ENCODE assay signal across 16 cellular contexts in the genomic region with DNA sequence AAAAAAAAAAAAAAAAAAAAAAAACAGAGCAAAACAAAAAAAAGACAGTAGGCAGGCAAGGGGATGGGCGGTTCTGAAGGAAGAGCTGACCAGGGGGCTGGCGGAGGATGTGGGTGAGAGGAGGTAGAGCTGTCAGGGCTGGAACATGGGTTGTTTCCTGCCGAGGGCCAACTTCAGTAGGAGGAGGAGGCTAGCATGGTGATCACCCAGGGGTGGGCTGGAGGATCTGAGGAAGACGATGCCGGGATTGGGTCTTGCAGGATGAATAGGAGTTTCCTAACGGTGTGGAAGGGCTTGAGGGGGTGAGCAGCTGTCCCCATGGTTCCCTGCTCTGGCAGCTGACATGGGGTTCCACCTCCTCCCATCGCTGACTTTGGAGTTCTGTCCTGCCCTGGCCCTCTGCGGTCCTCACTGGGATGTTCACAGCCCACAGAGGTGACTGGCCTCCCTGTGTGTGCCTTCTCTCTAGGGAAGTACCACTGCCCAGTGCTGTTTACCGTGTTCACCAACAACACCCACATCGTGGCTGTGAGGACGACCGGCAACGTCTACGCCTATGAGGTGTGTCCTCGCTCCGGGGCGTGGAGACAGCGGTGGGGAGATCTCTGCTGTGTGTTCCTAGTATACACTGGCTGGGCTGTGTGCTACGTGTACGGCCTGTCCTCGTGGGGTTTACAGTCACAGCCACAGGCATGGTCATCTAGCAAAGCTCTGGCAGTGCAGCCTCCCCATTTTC. TPM values are rescaled to one million over a fixed set of nuclear protein-coding genes. Genes with fewer than 3 reads are reported as not detected.
DNase-seq lines count a peak whose midpoint lies in the region; ATAC-seq, FAIRE-seq and TF ChIP-seq lines count a peak whose summit lies in the region.
"Had no signal": no experiment of that assay in that cellular context is flagged by ENCODE, and none has a peak within 500 bp of the region (broad histone marks: within the 10 kb centered on the region; RNA-seq: fewer than 3 reads in every experiment).

No MANE protein-coding gene starts in this region.

- peak overlapping the region in 1 of 2 experiments; percentile 37; a peak in 2 of 4 replicates for H3K9ac ChIP-seq in K562 (ENCODE audit: insufficient read depth in 1 of 2, low read depth in 2 of 2, low read length in 2 of 2)
- no peak overlapping the region for H3K9ac ChIP-seq in mesenchymal stem cell (ENCODE audit: low read length)

- intact Hi-C loops in Right ventricle myocardium superior (cut with DNase I) (no loop called here), left ventricle myocardium superior (cut with micrococcal nuclease) (no loop called here), K562 (cut with micrococcal nuclease) (no loop called here), spleen (cut with DNase I; ENCODE audit: low total_unique reads) (no loop called here)

- H3K9me2 ChIP-seq in GM23338 (ENCODE audit: insufficient read depth): no peaks in the 10 kb centered on the region

- H3K23ac ChIP-seq in mesenchymal stem cell (ENCODE audit: low read length in 2 of 2): no peak overlapping the region

- no peaks in the 10 kb centered on the region for H3F3A ChIP-seq in GM23338 (replicated peaks; ENCODE audit: low read depth)

- H2AK5ac ChIP-seq in mesenchymal stem cell (ENCODE audit: low read length, severe bottlenecking): no peak overlapping the region

- no peak overlapping the region for H2BK12ac ChIP-seq in mesenchymal stem cell (ENCODE audit: low read length in 2 of 2)

- H4K20me1 ChIP-seq in K562 (replicated peaks; ENCODE audit: control insufficient read depth, insufficient read depth, low read length) (peaks cover 16% of the 10 kb centered on the region), GM23338 (replicated peaks; ENCODE audit: insufficient read depth) (no peaks in the 10 kb centered on the region; the same call in 1 of the 2 replicates)

- H3K79me1 ChIP-seq in mesenchymal stem cell (replicated peaks; ENCODE audit: low read length, poor library complexity, severe bottlenecking): peaks cover 2% of the 10 kb centered on the region

- no peak overlapping the region for H3K4ac ChIP-seq in mesenchymal stem cell (ENCODE audit: low read depth in 1 of 2, low read length in 2 of 2)

- TF ChIP-seq EP300 in K562 (IDR thresholded peaks at IDR 0.05; ENCODE audit: low read length): no peak

- H3K4me1 ChIP-seq in K562 (replicated peaks in 1 of 2; ENCODE audit: control insufficient read depth in 2 of 2, insufficient read depth in 2 of 2, low read length in 2 of 2) (peaks cover 0 to 36% of the 10 kb centered on the region in 2 experiments; a peak in 2 of 5 replicates), GM23338 (ENCODE audit: insufficient read depth) (no peaks in the 10 kb centered on the region), spleen (no peaks in the 10 kb centered on the region), mesenchymal stem cell (ENCODE audit: control insufficient read depth, insufficient read depth, low read depth, low read length) (peaks cover 22% of the 10 kb centered on the region)

- FAIRE-seq in K562 (lab: Jason Lieb, UNC): no peak
- FAIRE-seq: H54, HepG2 had no signal

- POLR2A ChIA-PET in K562 (lab: Yijun Ruan, JAX): interaction anchor here (0.6 to 6.7 kb wide), 6 partner anchors 10 to 48 kb away, joined by 3 to 52 read pairs (median 19); no protein-coding TSS in a partner anchor

- no TSS peak for BruUV-seq in K562 (replicated peaks; lab: Mats Ljungman, UMichigan)

- H3K9me3 ChIP-seq in K562 (replicated peaks; ENCODE audit: control insufficient read depth, insufficient read depth, low read depth, low read length) (no peaks in the 10 kb centered on the region), spleen (no peaks in the 10 kb centered on the region), mesenchymal stem cell (ENCODE audit: control insufficient read depth, low read length) (no peaks in the 10 kb centered on the region)

- TF ChIP-seq POLR2A in K562 (conservative IDR thresholded peaks at IDR 0.05) (0 out of 2 replicates have a peak, but pooled peaks have one; percentile 45), spleen (IDR thresholded peaks at IDR 0.05) (no peak)

- peak overlapping the region; percentile 57 to 83 for H3K27ac Mint-ChIP-seq in natural killer cell treated with Interleukin-12 subunit alpha and Interleukin-12 subunit beta and Interleukin-15 and Interleukin-18, amount 100 ng/mL, for 72 hours
- H3K27ac Mint-ChIP-seq in GM23338: no peak overlapping the region
- H3K27ac Mint-ChIP-seq: B cell had no signal

- H3K4me3 ChIP-seq in K562 (no peak overlapping the region), GM23338 (no peak overlapping the region), spleen (no peak overlapping the region), mesenchymal stem cell (ENCODE audit: insufficient read depth in 1 of 2, low read depth in 1 of 2, low read length in 2 of 2) (no peak overlapping the region)
- H3K4me3 ChIP-seq: PC-9 had no signal

- no peak overlapping the region for H3K14ac ChIP-seq in mesenchymal stem cell (ENCODE audit: low read length in 2 of 2)

- in situ Hi-C loops in K562 (cut with MboI): no loop called here

- H3K36me3 ChIP-seq in K562 (ENCODE audit: control insufficient read depth, insufficient read depth, low read length): peaks cover 67% of the 10 kb centered on the region; the same call in 2 of the 3 replicates
- H3K36me3 ChIP-seq in GM23338 (ENCODE audit: insufficient read depth): 0 out of 2 replicates have a peak, but pooled peaks cover 4% of the 10 kb centered on the region
- peaks cover 0 to 93% (median 50%) of the 10 kb centered on the region in 6 donors for H3K36me3 ChIP-seq in spleen
- H3K36me3 ChIP-seq in mesenchymal stem cell (ENCODE audit: control insufficient read depth in 1 of 2, insufficient read depth in 2 of 2, low read depth in 1 of 2, low read length in 2 of 2): peaks cover 46 to 49% of the 10 kb centered on the region in 2 experiments

- no peak for TF ChIP-seq CTCF in K562 (IDR thresholded peaks at IDR 0.05 in 2 of 3, conservative IDR thresholded peaks at IDR 0.05 in 1 of 3; ENCODE audit: insufficient read depth in 2 of 3, low read depth in 1 of 3, low read length in 3 of 3)
- TF ChIP-seq CTCF in GM23338 (conservative IDR thresholded peaks at IDR 0.05; ENCODE audit: low read depth in 2 of 2): no peak
- no peak for TF ChIP-seq CTCF in spleen (IDR thresholded peaks at IDR 0.05 in 8 of 11, conservative IDR thresholded peaks at IDR 0.05 in 3 of 11)

- H3K79me2 ChIP-seq in K562 (ENCODE audit: control insufficient read depth, insufficient read depth, low read length): no peaks in the 10 kb centered on the region
- no peaks in the 10 kb centered on the region for H3K79me2 ChIP-seq in GM23338 (replicated peaks; ENCODE audit: insufficient read depth)

- no peak for DNase-seq in Right ventricle myocardium superior
- DNase-seq in left ventricle myocardium superior: no peak
- DNase-seq in K562 (ENCODE audit: extremely low read depth in 1 of 4, low spot score in 3 of 4): peak in 2 of 4 experiments; percentile 58 to 63
- DNase-seq in natural killer cell treated with Interleukin-12 subunit alpha and Interleukin-12 subunit beta and Interleukin-15 and Interleukin-18, amount 100 ng/mL, for 72 hours (ENCODE audit: low spot score): no peak
- DNase-seq in GM23338 (ENCODE audit: low spot score): no peak
- DNase-seq in spleen: no peak
- DNase-seq in mesenchymal stem cell: no peak
- DNase-seq: CD8-positive, alpha-beta memory T cell; MM.1S; NCI-H1105; NCI-H187; NCI-H446; PC-9 had no signal

- no peak overlapping the region for H3K4me2 ChIP-seq in K562 (ENCODE audit: insufficient read depth, low read length)
- H3K4me2 ChIP-seq in GM23338: no peak overlapping the region
- no peak overlapping the region for H3K4me2 ChIP-seq in mesenchymal stem cell (ENCODE audit: low read length, poor library complexity, severe bottlenecking)
- H3K4me2 ChIP-seq: PC-9 had no signal

- peak overlapping the region; percentile 52 for H3K4me3 Mint-ChIP-seq in natural killer cell treated with Interleukin-12 subunit alpha and Interleukin-12 subunit beta and Interleukin-15 and Interleukin-18, amount 100 ng/mL, for 72 hours
- H3K4me3 Mint-ChIP-seq in GM23338: no peak overlapping the region
- H3K4me3 Mint-ChIP-seq: B cell had no signal

- no peaks in the 10 kb centered on the region for H3K27me3 Mint-ChIP-seq in natural killer cell treated with Interleukin-12 subunit alpha and Interleukin-12 subunit beta and Interleukin-15 and Interleukin-18, amount 100 ng/mL, for 72 hours
- peaks cover 7% of the 10 kb centered on the region for H3K27me3 Mint-ChIP-seq in GM23338 (ENCODE audit: insufficient read depth, low read depth, poor library complexity)
- H3K27me3 Mint-ChIP-seq: B cell; CD8-positive, alpha-beta memory T cell had no signal

- no peak overlapping the region for H2AFZ ChIP-seq in K562 (ENCODE audit: low read depth, low read length)
- H2AFZ ChIP-seq in GM23338: no peak overlapping the region
- H2AFZ ChIP-seq in mesenchymal stem cell (ENCODE audit: low read depth, low read length): no peak overlapping the region
- H2AFZ ChIP-seq: PC-9 had no signal

- H3K9me3 Mint-ChIP-seq in natural killer cell treated with Interleukin-12 subunit alpha and Interleukin-12 subunit beta and Interleukin-15 and Interleukin-18, amount 100 ng/mL, for 72 hours: no peaks in the 10 kb centered on the region
- H3K9me3 Mint-ChIP-seq in GM23338: peaks cover 14% of the 10 kb centered on the region
- H3K9me3 Mint-ChIP-seq: CD8-positive, alpha-beta memory T cell had no signal

- no peak overlapping the region for H3K18ac ChIP-seq in mesenchymal stem cell (ENCODE audit: low read depth in 1 of 2, low read length in 2 of 2)

- CTCF ChIA-PET in K562 (lab: Yijun Ruan, JAX; ENCODE audit: low intra/inter-chr PET ratio): no interaction called here

- H4K91ac ChIP-seq in mesenchymal stem cell (ENCODE audit: low read length): no peak overlapping the region

- no peak overlapping the region for H4K8ac ChIP-seq in mesenchymal stem cell (ENCODE audit: low read length)

- no peaks in the 10 kb centered on the region for H3K27me3 ChIP-seq in K562 (ENCODE audit: control insufficient read depth in 2 of 2, insufficient read depth in 2 of 2, low read length in 2 of 2)
- H3K27me3 ChIP-seq in GM23338 (ENCODE audit: insufficient read depth): no peaks in the 10 kb centered on the region
- H3K27me3 ChIP-seq in spleen (replicated peaks in 1 of 7): no peaks in the 10 kb centered on the region
- H3K27me3 ChIP-seq in mesenchymal stem cell (ENCODE audit: control insufficient read depth in 1 of 2, insufficient read depth in 1 of 2, low read length in 2 of 2): no peaks in the 10 kb centered on the region

- no peak overlapping the region for H2BK120ac ChIP-seq in mesenchymal stem cell (ENCODE audit: low read depth, low read length)

- H3K36me3 Mint-ChIP-seq in natural killer cell treated with Interleukin-12 subunit alpha and Interleukin-12 subunit beta and Interleukin-15 and Interleukin-18, amount 100 ng/mL, for 72 hours: no peaks in the 10 kb centered on the region
- peaks cover 32% of the 10 kb centered on the region for H3K36me3 Mint-ChIP-seq in GM23338 (ENCODE audit: low read depth)

- WGBS in K562 (ENCODE audit: insufficient coverage, low coverage, missing lambda C conversion rate): 87% methylated on average over 21 of the region's 21 CpGs
- WGBS in spleen, 5 donors: 90 to 96% (median 94%) methylated on average over 15 to 21 of the region's 21 CpGs
- 96% methylated on average over 21 of the region's 21 CpGs for WGBS in mesenchymal stem cell

- H3K4me1 Mint-ChIP-seq in natural killer cell treated with Interleukin-12 subunit alpha and Interleukin-12 subunit beta and Interleukin-15 and Interleukin-18, amount 100 ng/mL, for 72 hours (ENCODE audit: low read depth in 2 of 2): peaks cover 5 to 29% of the 10 kb centered on the region in 2 donors
- no peaks in the 10 kb centered on the region for H3K4me1 Mint-ChIP-seq in GM23338
- H3K4me1 Mint-ChIP-seq: B cell had no signal

- H3K27ac ChIP-seq in K562 (ENCODE audit: extremely low read depth, low read depth, low read length) (no peak overlapping the region; the same call in 2 of the 3 replicates), GM23338 (ENCODE audit: low read depth) (no peak overlapping the region), spleen (no peak overlapping the region), mesenchymal stem cell (ENCODE audit: low read length, poor library complexity, severe bottlenecking) (no peak overlapping the region)
- H3K27ac ChIP-seq: PC-9 had no signal

- H2BK5ac ChIP-seq in mesenchymal stem cell (ENCODE audit: low read depth, low read length, poor library complexity, severe bottlenecking): no peak overlapping the region

- peaks cover 4% of the 10 kb centered on the region for H3K9me1 ChIP-seq in K562 (ENCODE audit: control insufficient read depth, insufficient read depth, low read length)

- no peak overlapping the region for H2BK15ac ChIP-seq in mesenchymal stem cell (ENCODE audit: low read depth, poor library complexity, severe bottlenecking)

- ATAC-seq in Right ventricle myocardium superior (ENCODE audit: poor library complexity) (peak; percentile 23), left ventricle myocardium superior (no peak), K562 (peak; percentile 8), GM23338 (no peak)
- peak; percentile 65 to 83 for ATAC-seq in natural killer cell treated with Interleukin-12 subunit alpha and Interleukin-12 subunit beta and Interleukin-15 and Interleukin-18, amount 100 ng/mL, for 72 hours
- ATAC-seq: HepG2 had no signal

- no peak for TF ChIP-seq RAD21 in K562 (CRISPR knock-in tag; conservative IDR thresholded peaks at IDR 0.05 in 1 of 2, IDR thresholded peaks at IDR 0.05 in 1 of 2)

RNA-seq across cellular contexts. Expression of gene PPIL2, which starts 15.2 kb away (rescaled TPM):
- total RNA-seq in Right ventricle myocardium superior (22.5 TPM), left ventricle myocardium superior (25.7 TPM), K562 (2014; rRNA removed) (174 and 195 TPM in 2 replicates), K562 (2014; rRNA removed; fragmentation: Illumina TruSeq; extraction: Trizol) (104 and 115 TPM in 2 replicates), K562 (2015; rRNA removed; fragmentation: Illumina TruSeq; extraction: Trizol) (170 and 172 TPM in 2 replicates), K562 (2021) (251 and 267 TPM in 2 replicates), spleen (10 to 100 TPM; 43.2 to 71.5 (median 54.9) TPM)
- total RNA-seq in K562 (2011; cell fraction: chromatin; rRNA removed; ENCODE audit: low replicate concordance): 1,132 and 1,539 TPM in 2 replicates
- 736 and 826 TPM in 2 replicates for total RNA-seq in K562 (2011; cell fraction: nucleolus; rRNA removed)
- 718 and 814 TPM in 2 replicates for total RNA-seq in K562 (2011; cell fraction: nucleoplasm; rRNA removed)
- polyA plus RNA-seq in K562 (2011; rRNA removed) (193 and 247 TPM in 2 replicates), K562 (2014; fragmentation: Illumina TruSeq; extraction: Trizol) (250 and 261 TPM in 2 replicates), K562 (2014; fragmentation: Nextera tagmentation; extraction: Ambion mirVana) (10 to 100 TPM; 13.2 to 28.8 TPM), K562 (2014; rRNA removed) (268 and 298 TPM in 2 replicates), GM23338 (2016; fragmentation: Nextera tagmentation; extraction: Ambion mirVana) (21.6 and 23.0 TPM in 2 replicates), spleen (10 to 100 TPM; 23.7 to 51.8 (median 39.1) TPM)
- 143 and 211 TPM in 2 replicates for polyA plus RNA-seq in K562 (2011; cell fraction: cytosol; rRNA removed)
- 801 and 951 TPM in 2 replicates for polyA plus RNA-seq in K562 (2011; cell fraction: nucleus; rRNA removed)
- polyA plus RNA-seq in K562 (2012): 185 and 193 TPM in 2 replicates
- 228 and 271 TPM in 2 replicates for polyA minus RNA-seq in K562 (2011; rRNA and poly(A)+ RNA removed)
- 95.6 and 98.4 TPM in 2 replicates for polyA minus RNA-seq in K562 (2011; cell fraction: cytosol; rRNA and poly(A)+ RNA removed)
- 325 and 509 TPM in 2 replicates for polyA minus RNA-seq in K562 (2011; cell fraction: nucleus; rRNA and poly(A)+ RNA removed)
- total RNA-seq in natural killer cell treated with Interleukin-12 subunit alpha and Interleukin-12 subunit beta and Interleukin-15 and Interleukin-18, amount 100 ng/mL, for 72 hours: 10 to 100 TPM; 50.4 to 62.9 TPM
- 30.7 and 34.1 TPM in 2 replicates for total RNA-seq in GM23338 (2014; rRNA removed; shearing (Covaris generic))
- 30.8 TPM for polyA plus RNA-seq in mesenchymal stem cell (2013, experiment 1 of 2)
- polyA plus RNA-seq in mesenchymal stem cell (2013, experiment 2 of 2): 29.5 TPM

RNA-seq across cellular contexts. Expression of gene SDF2L1, which starts 38.9 kb away (rescaled TPM):
- 20.4 TPM for total RNA-seq in Right ventricle myocardium superior
- 17.9 TPM for total RNA-seq in left ventricle myocardium superior
- 72.2 and 221 TPM in 2 replicates for total RNA-seq in K562 (2011; cell fraction: chromatin; rRNA removed; ENCODE audit: low replicate concordance)
- total RNA-seq in K562 (2011; cell fraction: nucleolus; rRNA removed): 489 and 555 TPM in 2 replicates
- 263 and 279 TPM in 2 replicates for total RNA-seq in K562 (2011; cell fraction: nucleoplasm; rRNA removed)
- total RNA-seq in K562 (2014; rRNA removed): 894 and 989 TPM in 2 replicates
- total RNA-seq in K562 (2014; rRNA removed; fragmentation: Illumina TruSeq; extraction: Trizol): 41.9 and 82.9 TPM in 2 replicates
- total RNA-seq in K562 (2015; rRNA removed; fragmentation: Illumina TruSeq; extraction: Trizol): 135 and 153 TPM in 2 replicates
- total RNA-seq in K562 (2021): 551 and 557 TPM in 2 replicates
- polyA plus RNA-seq in K562 (2011; rRNA removed): 124 and 218 TPM in 2 replicates
- 273 and 603 TPM in 2 replicates for polyA plus RNA-seq in K562 (2011; cell fraction: cytosol; rRNA removed)
- 110 and 123 TPM in 2 replicates for polyA plus RNA-seq in K562 (2011; cell fraction: nucleus; rRNA removed)
- polyA plus RNA-seq in K562 (2012): 384 and 632 TPM in 2 replicates
- polyA plus RNA-seq in K562 (2014; fragmentation: Illumina TruSeq; extraction: Trizol): 33.8 and 82.2 TPM in 2 replicates
- 10 to 100 TPM; 15.1 to 34.8 TPM for polyA plus RNA-seq in K562 (2014; fragmentation: Nextera tagmentation; extraction: Ambion mirVana)
- polyA plus RNA-seq in K562 (2014; rRNA removed): 666 and 827 TPM in 2 replicates
- polyA minus RNA-seq in K562 (2011; rRNA and poly(A)+ RNA removed): 50.1 and 80.5 TPM in 2 replicates
- polyA minus RNA-seq in K562 (2011; cell fraction: cytosol; rRNA and poly(A)+ RNA removed): 107 and 114 TPM in 2 replicates
- 37.7 and 69.6 TPM in 2 replicates for polyA minus RNA-seq in K562 (2011; cell fraction: nucleus; rRNA and poly(A)+ RNA removed)
- 100 to 1,000 TPM; 102 to 127 TPM for total RNA-seq in natural killer cell treated with Interleukin-12 subunit alpha and Interleukin-12 subunit beta and Interleukin-15 and Interleukin-18, amount 100 ng/mL, for 72 hours
- total RNA-seq in GM23338 (2014; rRNA removed; shearing (Covaris generic)): 60.3 and 62.3 TPM in 2 replicates
- 72.7 and 74.8 TPM in 2 replicates for polyA plus RNA-seq in GM23338 (2016; fragmentation: Nextera tagmentation; extraction: Ambion mirVana)
- total RNA-seq in spleen: 10 to 100 TPM; 27.9 to 51.9 (median 36.0) TPM
- 10 to 100 TPM; 16.6 to 43.9 (median 32.9) TPM for polyA plus RNA-seq in spleen
- 27.4 TPM for polyA plus RNA-seq in mesenchymal stem cell (2013, experiment 1 of 2)
- 27.8 TPM for polyA plus RNA-seq in mesenchymal stem cell (2013, experiment 2 of 2)

RNA-seq across cellular contexts. Expression of gene CCDC116, which starts 48.4 kb away (rescaled TPM):
- total RNA-seq in Right ventricle myocardium superior (0.24 TPM), left ventricle myocardium superior (not detected), K562 (2014; rRNA removed) (9.3 and 13.6 TPM in 2 replicates), K562 (2014; rRNA removed; fragmentation: Illumina TruSeq; extraction: Trizol) (2.1 and 2.8 TPM in 2 replicates), K562 (2015; rRNA removed; fragmentation: Illumina TruSeq; extraction: Trizol) (4.7 and 5.2 TPM in 2 replicates), K562 (2021) (11.3 and 15.6 TPM in 2 replicates), spleen (under 1 TPM; 0.24 to 0.66 (median 0.51) TPM)
- total RNA-seq in K562 (2011; cell fraction: chromatin; rRNA removed; ENCODE audit: low replicate concordance): 11.2 and 34.3 TPM in 2 replicates
- total RNA-seq in K562 (2011; cell fraction: nucleolus; rRNA removed): 28.7 and 33.9 TPM in 2 replicates
- total RNA-seq in K562 (2011; cell fraction: nucleoplasm; rRNA removed): 18.1 and 19.5 TPM in 2 replicates
- polyA plus RNA-seq in K562 (2011; rRNA removed) (1.6 and 2.1 TPM in 2 replicates), K562 (2014; fragmentation: Illumina TruSeq; extraction: Trizol) (6.3 and 8.9 TPM in 2 replicates), K562 (2014; fragmentation: Nextera tagmentation; extraction: Ambion mirVana) (1 to 10 TPM; 1.6 to 2.3 TPM), K562 (2014; rRNA removed) (7.1 and 8.6 TPM in 2 replicates), GM23338 (2016; fragmentation: Nextera tagmentation; extraction: Ambion mirVana) (0.35 TPM in 1 of 2 replicates, not detected in the other), spleen (under 1 TPM; 0.45 to 0.63 (median 0.47) TPM)
- 1.8 and 5.8 TPM in 2 replicates for polyA plus RNA-seq in K562 (2011; cell fraction: cytosol; rRNA removed)
- 6.5 and 19.5 TPM in 2 replicates for polyA plus RNA-seq in K562 (2011; cell fraction: nucleus; rRNA removed)
- polyA plus RNA-seq in K562 (2012): 5.2 and 6.4 TPM in 2 replicates
- 1.3 and 1.8 TPM in 2 replicates for polyA minus RNA-seq in K562 (2011; rRNA and poly(A)+ RNA removed)
- 1.5 and 3.9 TPM in 2 replicates for polyA minus RNA-seq in K562 (2011; cell fraction: cytosol; rRNA and poly(A)+ RNA removed)
- polyA minus RNA-seq in K562 (2011; cell fraction: nucleus; rRNA and poly(A)+ RNA removed): 8.3 and 12.3 TPM in 2 replicates
- 1 to 10 TPM; 2.0 to 2.5 TPM for total RNA-seq in natural killer cell treated with Interleukin-12 subunit alpha and Interleukin-12 subunit beta and Interleukin-15 and Interleukin-18, amount 100 ng/mL, for 72 hours
- total RNA-seq in GM23338 (2014; rRNA removed; shearing (Covaris generic)): 0.14 TPM in 1 of 2 replicates, not detected in the other
- polyA plus RNA-seq in mesenchymal stem cell (2013, experiment 1 of 2): 0.18 TPM
- 0.11 TPM for polyA plus RNA-seq in mesenchymal stem cell (2013, experiment 2 of 2)
- polyA plus RNA-seq: CD8-positive, alpha-beta memory T cell had no signal

RNA-seq across cellular contexts. Expression of gene YDJC, which starts 51.2 kb away (rescaled TPM):
- total RNA-seq in Right ventricle myocardium superior (4.5 TPM), left ventricle myocardium superior (4.9 TPM), K562 (2014; rRNA removed) (871 and 1,007 TPM in 2 replicates), K562 (2014; rRNA removed; fragmentation: Illumina TruSeq; extraction: Trizol) (69.0 and 87.5 TPM in 2 replicates), K562 (2015; rRNA removed; fragmentation: Illumina TruSeq; extraction: Trizol) (164 and 196 TPM in 2 replicates), K562 (2021) (626 and 641 TPM in 2 replicates), spleen (10 to 100 TPM; 19.0 to 35.0 (median 23.8) TPM)
- total RNA-seq in K562 (2011; cell fraction: chromatin; rRNA removed; ENCODE audit: low replicate concordance): 121 and 504 TPM in 2 replicates
- total RNA-seq in K562 (2011; cell fraction: nucleolus; rRNA removed): 857 and 885 TPM in 2 replicates
- 325 and 370 TPM in 2 replicates for total RNA-seq in K562 (2011; cell fraction: nucleoplasm; rRNA removed)
- polyA plus RNA-seq in K562 (2011; rRNA removed) (203 and 277 TPM in 2 replicates), K562 (2014; fragmentation: Illumina TruSeq; extraction: Trizol) (106 and 159 TPM in 2 replicates), K562 (2014; fragmentation: Nextera tagmentation; extraction: Ambion mirVana) (10 to 100 TPM; 13.5 to 23.5 TPM), K562 (2014; rRNA removed) (707 and 732 TPM in 2 replicates), GM23338 (2016; fragmentation: Nextera tagmentation; extraction: Ambion mirVana) (53.3 and 58.4 TPM in 2 replicates), spleen (10 to 100 TPM; 41.0 to 54.3 (median 44.6) TPM)
- polyA plus RNA-seq in K562 (2011; cell fraction: cytosol; rRNA removed): 382 and 1,449 TPM in 2 replicates
- polyA plus RNA-seq in K562 (2011; cell fraction: nucleus; rRNA removed): 629 and 1,089 TPM in 2 replicates
- polyA plus RNA-seq in K562 (2012): 282 and 288 TPM in 2 replicates
- 35.0 and 44.2 TPM in 2 replicates for polyA minus RNA-seq in K562 (2011; rRNA and poly(A)+ RNA removed)
- polyA minus RNA-seq in K562 (2011; cell fraction: cytosol; rRNA and poly(A)+ RNA removed): 212 and 264 TPM in 2 replicates
- polyA minus RNA-seq in K562 (2011; cell fraction: nucleus; rRNA and poly(A)+ RNA removed): 294 and 313 TPM in 2 replicates
- total RNA-seq in natural killer cell treated with Interleukin-12 subunit alpha and Interleukin-12 subunit beta and Interleukin-15 and Interleukin-18, amount 100 ng/mL, for 72 hours: 10 to 100 TPM; 43.1 to 68.6 TPM
- total RNA-seq in GM23338 (2014; rRNA removed; shearing (Covaris generic)): 58.8 and 83.7 TPM in 2 replicates
- 13.7 TPM for polyA plus RNA-seq in mesenchymal stem cell (2013, experiment 1 of 2)
- 13.9 TPM for polyA plus RNA-seq in mesenchymal stem cell (2013, experiment 2 of 2)

RNA-seq across cellular contexts. Expression of gene YPEL1, which starts 54.6 kb away (rescaled TPM):
- total RNA-seq in Right ventricle myocardium superior (3.1 TPM), left ventricle myocardium superior (3.2 TPM), K562 (2014; rRNA removed) (0.18 and 0.49 TPM in 2 replicates), K562 (2014; rRNA removed; fragmentation: Illumina TruSeq; extraction: Trizol) (0.41 and 0.47 TPM in 2 replicates), K562 (2015; rRNA removed; fragmentation: Illumina TruSeq; extraction: Trizol) (0.15 and 0.25 TPM in 2 replicates), K562 (2021) (0.53 and 0.54 TPM in 2 replicates), spleen (10 to 100 TPM in 5 of 7 donors, 1 to 10 TPM in 2; 6.9 to 21.3 (median 14.6) TPM)
- 4.4 and 6.2 TPM in 2 replicates for total RNA-seq in K562 (2011; cell fraction: chromatin; rRNA removed; ENCODE audit: low replicate concordance)
- 3.0 TPM in 2 replicates for total RNA-seq in K562 (2011; cell fraction: nucleolus; rRNA removed)
- total RNA-seq in K562 (2011; cell fraction: nucleoplasm; rRNA removed): 4.6 and 4.7 TPM in 2 replicates
- polyA plus RNA-seq in K562 (2011; rRNA removed) (2.2 and 2.4 TPM in 2 replicates), K562 (2014; fragmentation: Illumina TruSeq; extraction: Trizol) (0.46 TPM in 2 replicates), K562 (2014; fragmentation: Nextera tagmentation; extraction: Ambion mirVana) (under 1 TPM; 0.07 to 0.10 TPM), K562 (2014; rRNA removed) (0.36 and 1.7 TPM in 2 replicates), GM23338 (2016; fragmentation: Nextera tagmentation; extraction: Ambion mirVana) (4.4 and 4.9 TPM in 2 replicates), spleen (1 to 10 TPM; 4.8 to 6.4 (median 5.4) TPM)
- polyA plus RNA-seq in K562 (2011; cell fraction: cytosol; rRNA removed): 0.63 and 1.4 TPM in 2 replicates
- 1.9 and 2.6 TPM in 2 replicates for polyA plus RNA-seq in K562 (2011; cell fraction: nucleus; rRNA removed)
- polyA plus RNA-seq in K562 (2012): 0.59 and 4.0 TPM in 2 replicates
- polyA minus RNA-seq in K562 (2011; rRNA and poly(A)+ RNA removed): 1.4 and 3.0 TPM in 2 replicates
- polyA minus RNA-seq in K562 (2011; cell fraction: cytosol; rRNA and poly(A)+ RNA removed): 0.46 and 0.67 TPM in 2 replicates
- 0.67 and 1.00 TPM in 2 replicates for polyA minus RNA-seq in K562 (2011; cell fraction: nucleus; rRNA and poly(A)+ RNA removed)
- total RNA-seq in natural killer cell treated with Interleukin-12 subunit alpha and Interleukin-12 subunit beta and Interleukin-15 and Interleukin-18, amount 100 ng/mL, for 72 hours: 10 to 100 TPM; 14.2 to 19.0 TPM
- total RNA-seq in GM23338 (2014; rRNA removed; shearing (Covaris generic)): 5.5 and 6.0 TPM in 2 replicates
- 0.48 TPM for polyA plus RNA-seq in mesenchymal stem cell (2013, experiment 1 of 2)
- 0.41 TPM for polyA plus RNA-seq in mesenchymal stem cell (2013, experiment 2 of 2)

Comparison
In these comparisons a context has a peak if more than half of its experiments do, and no peak if none do; other contexts are left out.
1. ATAC-seq: peak in Right ventricle myocardium superior (single experiment), K562 (single experiment) and natural killer cell treated with Interleukin-12 subunit alpha and Interleukin-12 subunit beta and Interleukin-15 and Interleukin-18, amount 100 ng/mL, for 72 hours (2 of 2); none in left ventricle myocardium superior (single experiment) and GM23338 (single experiment).